Comparison of ENCODE assay signal across 16 cellular contexts in the genomic region with DNA sequence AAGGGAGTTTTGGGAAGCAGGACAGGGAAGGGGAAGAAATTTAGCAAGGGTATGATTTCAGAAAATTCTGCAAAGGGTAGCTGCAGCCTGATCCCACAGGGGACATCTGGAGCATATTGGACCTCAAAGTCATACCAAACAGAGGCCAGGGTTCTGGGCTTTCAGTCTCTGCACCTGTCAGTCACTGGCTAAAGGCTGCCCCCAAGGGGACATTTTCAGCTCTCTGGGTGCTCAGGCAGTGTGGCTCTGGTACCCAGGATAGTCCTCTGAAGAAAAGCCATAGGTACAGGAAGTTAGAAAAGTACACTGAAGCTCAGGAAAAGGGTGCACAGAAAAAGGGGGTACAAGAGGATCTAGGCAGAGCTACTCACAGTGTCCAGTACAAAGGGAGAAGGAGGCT.
DNase-seq lines count a peak whose midpoint lies in the region; ATAC-seq, FAIRE-seq and TF ChIP-seq lines count a peak whose summit lies in the region.
"Had no signal": no experiment of that assay in that cellular context is flagged by ENCODE, and none has a peak within 500 bp of the region (broad histone marks: within the 10 kb centered on the region; RNA-seq: fewer than 3 reads in every experiment).

No MANE protein-coding gene starts in this region.

- H3K27ac Mint-ChIP-seq in neural progenitor cell = no peak overlapping the region
- H3K27ac Mint-ChIP-seq: CD4-positive, CD25-positive, alpha-beta regulatory T cell had no signal

- CTCF ChIA-PET in HepG2 (lab: Yijun Ruan, JAX; ENCODE audit: low intra/inter-chr PET ratio, low total read pairs) = no interaction called here

- TF ChIP-seq EP300 in HepG2 (IDR thresholded peaks at IDR 0.05; ENCODE audit: low read depth in 2 of 2, low read length in 2 of 2) = no peak
- TF ChIP-seq EP300 in HepG2 (CRISPR knock-in tag; IDR thresholded peaks at IDR 0.05; ENCODE audit: borderline replicate concordance) = no peak

- no peak overlapping the region for H2AFZ ChIP-seq in HepG2 (ENCODE audit: low read length)
- H2AFZ ChIP-seq in OCI-LY1 (ENCODE audit: low read length) = no peak overlapping the region
- H2AFZ ChIP-seq in neural progenitor cell (replicated peaks) = no peak overlapping the region

- no peak overlapping the region for H3K4me3 Mint-ChIP-seq in neural progenitor cell
- H3K4me3 Mint-ChIP-seq: CD4-positive, CD25-positive, alpha-beta regulatory T cell had no signal

- no peak for FAIRE-seq in HepG2 (lab: Jason Lieb, UNC)
- FAIRE-seq: GM18507 had no signal

- H3K4me1 ChIP-seq in HepG2 (ENCODE audit: insufficient read depth, low read length) (no peaks in the 10 kb centered on the region), right lobe of liver (no peaks in the 10 kb centered on the region), OCI-LY1 (ENCODE audit: insufficient read depth, low read length, severe bottlenecking) (no peaks in the 10 kb centered on the region), neural progenitor cell (peaks cover 11% of the 10 kb centered on the region)

- TF ChIP-seq POLR2A in HepG2 (IDR thresholded peaks at IDR 0.05; ENCODE audit: insufficient read depth in 1 of 2, low read depth in 2 of 2, low read length in 2 of 2) = no peak
- no peak for TF ChIP-seq POLR2A in right lobe of liver (IDR thresholded peaks at IDR 0.05)

- peaks cover 16% of the 10 kb centered on the region for H3K4me1 Mint-ChIP-seq in neural progenitor cell
- H3K4me1 Mint-ChIP-seq: CD4-positive, CD25-positive, alpha-beta regulatory T cell had no signal

- peaks cover 0 to 5% of the 10 kb centered on the region in 2 experiments; a peak in 1 of 5 replicates for H3K27me3 ChIP-seq in HepG2 (ENCODE audit: control insufficient read depth in 1 of 2, insufficient read depth in 2 of 2, low read length in 2 of 2)
- no peaks in the 10 kb centered on the region for H3K27me3 ChIP-seq in right lobe of liver
- H3K27me3 ChIP-seq in OCI-LY1 (ENCODE audit: insufficient read depth, low read length) = 0 out of 2 replicates have a peak, but pooled peaks cover 7% of the 10 kb centered on the region
- no peaks in the 10 kb centered on the region for H3K27me3 ChIP-seq in neural progenitor cell
- H3K27me3 ChIP-seq: BLaER1 treated with 17β-estradiol and CSF1 and Interleukin-3, amounts not matched to agents 10 nM and 100 nM had no signal

- DNase-seq in HepG2 (ENCODE audit: low spot score) = no peak
- DNase-seq in right lobe of liver = no peak
- peak; percentile 29 for DNase-seq in ecto neural progenitor cell (ENCODE audit: low spot score)
- DNase-seq in neural progenitor cell (ENCODE audit: low spot score) = no peak
- DNase-seq in left cardiac atrium = no peak
- DNase-seq: CD4-positive, CD25-positive, alpha-beta regulatory T cell; DMS53; GF-D8; GOT3; Karpas-422 had no signal

- peaks cover 25% of the 10 kb centered on the region for H3K9me3 Mint-ChIP-seq in neural progenitor cell

- H3K4me2 ChIP-seq in HepG2 (ENCODE audit: low read depth, low read length) = no peak overlapping the region
- H3K4me2 ChIP-seq in OCI-LY1 (ENCODE audit: low read length) = no peak overlapping the region
- H3K4me2 ChIP-seq in neural progenitor cell = no peak overlapping the region
- H3K4me2 ChIP-seq: BLaER1 treated with 17β-estradiol and CSF1 and Interleukin-3, amounts not matched to agents 10 nM and 100 nM had no signal

- BruUV-seq in HepG2 (replicated peaks; lab: Mats Ljungman, UMichigan) = no TSS peak

- no peaks in the 10 kb centered on the region for H3K36me3 ChIP-seq in HepG2 (replicated peaks in 1 of 2; ENCODE audit: control insufficient read depth in 1 of 2, insufficient read depth in 2 of 2, low read length in 2 of 2)
- no peaks in the 10 kb centered on the region for H3K36me3 ChIP-seq in right lobe of liver
- H3K36me3 ChIP-seq in OCI-LY1 (ENCODE audit: insufficient read depth, low read length) = no peaks in the 10 kb centered on the region
- no peaks in the 10 kb centered on the region for H3K36me3 ChIP-seq in neural progenitor cell
- H3K36me3 ChIP-seq: BLaER1 treated with 17β-estradiol and CSF1 and Interleukin-3, amounts not matched to agents 10 nM and 100 nM had no signal

- no peaks in the 10 kb centered on the region for H3K9me3 ChIP-seq in HepG2 (ENCODE audit: low read length)
- no peaks in the 10 kb centered on the region for H3K9me3 ChIP-seq in right lobe of liver
- H3K9me3 ChIP-seq in OCI-LY1 (ENCODE audit: low read length) = no peaks in the 10 kb centered on the region
- H3K9me3 ChIP-seq in neural progenitor cell (ENCODE audit: low read depth) = no peaks in the 10 kb centered on the region

- no peak overlapping the region for H3K27ac ChIP-seq in HepG2 (ENCODE audit: extremely low read length, insufficient read depth, low read length)
- H3K27ac ChIP-seq in right lobe of liver = no peak overlapping the region
- no peak overlapping the region for H3K27ac ChIP-seq in OCI-LY1 (ENCODE audit: low read depth, low read length, poor library complexity, severe bottlenecking)
- no peak overlapping the region for H3K27ac ChIP-seq in neural progenitor cell
- H3K27ac ChIP-seq: 22Rv1; BLaER1 treated with 17β-estradiol and CSF1 and Interleukin-3, amounts not matched to agents 10 nM and 100 nM had no signal

- H4K20me1 ChIP-seq in HepG2 (ENCODE audit: insufficient read depth, low read length) (no peaks in the 10 kb centered on the region), OCI-LY1 (ENCODE audit: insufficient read depth, low read length) (no peaks in the 10 kb centered on the region), neural progenitor cell (ENCODE audit: low read depth) (no peaks in the 10 kb centered on the region)
- H4K20me1 ChIP-seq: BLaER1 treated with 17β-estradiol and CSF1 and Interleukin-3, amounts not matched to agents 10 nM and 100 nM had no signal

- H3K9ac ChIP-seq in HepG2 (ENCODE audit: insufficient read depth, low read depth, low read length) (no peak overlapping the region), OCI-LY1 (ENCODE audit: low read length) (no peak overlapping the region), neural progenitor cell (no peak overlapping the region)
- H3K9ac ChIP-seq: BLaER1 treated with 17β-estradiol and CSF1 and Interleukin-3, amounts not matched to agents 10 nM and 100 nM had no signal

- no peaks in the 10 kb centered on the region for H3K9me2 ChIP-seq in OCI-LY1 (ENCODE audit: low read depth, low read length)

- H3K27me3 Mint-ChIP-seq in neural progenitor cell (ENCODE audit: insufficient read depth, low read depth) = peaks cover 10% of the 10 kb centered on the region

- in situ Hi-C loops in HepG2 (cut with HindIII; ENCODE audit: extremely low pct_ligation_motif_present, low pct_unique_long_range_greater_than_20kb) = no loop called here

- TF ChIP-seq CTCF in HepG2 (CRISPR knock-in tag; IDR thresholded peaks at IDR 0.05) (peak; percentile 51), right lobe of liver (IDR thresholded peaks at IDR 0.05) (no peak), OCI-LY1 (IDR thresholded peaks at IDR 0.05; ENCODE audit: low read length) (peak; percentile 23; the same call in 1 of the 2 replicates), neural progenitor cell (IDR thresholded peaks at IDR 0.05) (peak; percentile 29)

- TF ChIP-seq RAD21 in HepG2 (CRISPR knock-in tag; IDR thresholded peaks at IDR 0.05) = no peak

- POLR2A ChIA-PET in HepG2 (lab: Yijun Ruan, JAX) = no interaction called here

- intact Hi-C loops in HepG2 (cut with micrococcal nuclease; ENCODE audit: unreplicated experiment) (loop anchor here (1.0 kb wide), 1 partner anchor 191 kb away; no protein-coding TSS in a partner anchor), right lobe of liver (cut with DNase I) (no loop called here), left cardiac atrium (cut with DNase I) (no loop called here)

- H3K4me3 ChIP-seq in HepG2 (replicated peaks in 1 of 3; ENCODE audit: insufficient read depth in 1 of 3, low read depth in 2 of 3, low read length in 3 of 3) (no peak overlapping the region), right lobe of liver (no peak overlapping the region), OCI-LY1 (ENCODE audit: low read depth, low read length, poor library complexity, severe bottlenecking) (no peak overlapping the region), neural progenitor cell (no peak overlapping the region)
- H3K4me3 ChIP-seq: BLaER1 treated with 17β-estradiol and CSF1 and Interleukin-3, amounts not matched to agents 10 nM and 100 nM had no signal

- peaks cover 6% of the 10 kb centered on the region for H3K36me3 Mint-ChIP-seq in neural progenitor cell
- H3K36me3 Mint-ChIP-seq: CD4-positive, CD25-positive, alpha-beta regulatory T cell had no signal

- no peaks in the 10 kb centered on the region for H3K79me2 ChIP-seq in HepG2 (ENCODE audit: insufficient read depth, low read length)
- H3K79me2 ChIP-seq in OCI-LY1 (ENCODE audit: insufficient read depth, low read length) = no peaks in the 10 kb centered on the region
- H3K79me2 ChIP-seq in neural progenitor cell (ENCODE audit: low read depth) = no peaks in the 10 kb centered on the region

- H3F3A ChIP-seq in OCI-LY1 (ENCODE audit: insufficient read depth, low read length) (no peaks in the 10 kb centered on the region), neural progenitor cell (ENCODE audit: low read depth) (peaks cover 9% of the 10 kb centered on the region)

- ATAC-seq in HepG2 (peak; percentile 81), right lobe of liver (no peak), left cardiac atrium (no peak), HG03520 (IDR thresholded peaks at IDR 0.05; ENCODE audit: unreplicated experiment) (no peak), GM21423 (IDR thresholded peaks at IDR 0.05; ENCODE audit: unreplicated experiment) (no peak)

TF ChIP-seq in HepG2, 621 proteins besides CTCF, POLR2A, EP300 and RAD21:
- TF ChIP-seq ZNF841 (CRISPR knock-in tag; IDR thresholded peaks at IDR 0.05; ENCODE audit: borderline replicate concordance) = no peak
- peak; percentile 58 for TF ChIP-seq STAG1 (CRISPR knock-in tag; IDR thresholded peaks at IDR 0.05)
TF ChIP-seq in HepG2: peak in this region for 1.

Comparison
In these comparisons a context has a peak if more than half of its experiments do, and no peak if none do; other contexts are left out.
1. CTCF ChIP-seq: peak in HepG2 (single experiment), OCI-LY1 (single experiment) and neural progenitor cell (single experiment); none in right lobe of liver (0 of 4).